Comparison of ENCODE assay signal across 8 cellular contexts in genomic region chr7:134891262-134892001, GRCh38.
DNase-seq lines count a peak whose midpoint lies in the region; ATAC-seq and TF ChIP-seq lines count a peak whose summit lies in the region.

No MANE protein-coding gene starts in this region.

- peaks cover 5% of the 10 kb centered on the region for H3K9me3 Mint-ChIP-seq in activated B cell treated with CpG ODN at 0.5 μM for 24 hours
- peaks cover 6% of the 10 kb centered on the region for H3K9me3 Mint-ChIP-seq in neural crest cell

- H3K27ac Mint-ChIP-seq in activated B cell treated with CpG ODN at 0.5 μM for 24 hours = no peak overlapping the region
- peak overlapping the region; percentile 90 for H3K27ac Mint-ChIP-seq in neural crest cell (ENCODE audit: unreplicated experiment)

- CTCF ChIA-PET in activated B cell treated with CpG ODN at 0.5 μM for 24 hours (lab: Charles Lee) = no interaction called here

- H3K4me3 Mint-ChIP-seq in activated B cell treated with CpG ODN at 0.5 μM for 24 hours = peak overlapping the region; percentile 9
- H3K4me3 Mint-ChIP-seq in neural crest cell = peak overlapping the region; percentile 88

- H3K4me1 Mint-ChIP-seq in activated B cell treated with CpG ODN at 0.5 μM for 24 hours (peaks cover 3% of the 10 kb centered on the region), neural crest cell (peaks cover 43% of the 10 kb centered on the region)

- DNase-seq in AG10803 (ENCODE audit: low read depth) = peak; percentile 93
- DNase-seq in HuH-7 (ENCODE audit: low spot score) = peak; percentile 79
- DNase-seq in activated B cell treated with CpG ODN at 0.5 μM for 24 hours = no peak
- peak; percentile 94 for DNase-seq in foreskin melanocyte
- peak; percentile 63 for DNase-seq in neural crest cell (ENCODE audit: low read depth, low spot score)
- DNase-seq in stimulated activated CD4-positive, alpha-beta T cell treated with anti-CD3 and anti-CD28 coated beads, Interleukin-15, amount 100 ng/mL, for 24 hours = no peak
- no peak for DNase-seq in activated CD4-positive, alpha-beta T cell treated with anti-CD3 and anti-CD28 coated beads for 1 hour

- POLR2A ChIA-PET in activated B cell treated with CpG ODN at 0.5 μM for 24 hours (lab: Charles Lee) = no interaction called here

- H3K4me3 ChIP-seq in AG10803 (ENCODE audit: low read length) = peak overlapping the region; percentile 65

- ATAC-seq in activated B cell treated with CpG ODN at 0.5 μM for 24 hours (ENCODE audit: low read depth) (no peak), HG02610 (IDR thresholded peaks at IDR 0.05; ENCODE audit: unreplicated experiment) (no peak)

- no peak for TF ChIP-seq CTCF in AG10803 (conservative IDR thresholded peaks at IDR 0.05; ENCODE audit: low read length)
- no peak for TF ChIP-seq CTCF in activated B cell treated with CpG ODN at 0.5 μM for 24 hours (IDR thresholded peaks at IDR 0.05)
- no peak for TF ChIP-seq CTCF in neural crest cell (conservative IDR thresholded peaks at IDR 0.05)

- H3K27me3 Mint-ChIP-seq in activated B cell treated with CpG ODN at 0.5 μM for 24 hours = peaks cover 21% of the 10 kb centered on the region
- H3K27me3 Mint-ChIP-seq in neural crest cell (ENCODE audit: low read depth) = no peaks in the 10 kb centered on the region

- no peaks in the 10 kb centered on the region for H3K36me3 Mint-ChIP-seq in activated B cell treated with CpG ODN at 0.5 μM for 24 hours (ENCODE audit: low read depth)
- H3K36me3 Mint-ChIP-seq in neural crest cell (ENCODE audit: low read depth) = peaks cover 19% of the 10 kb centered on the region

- intact Hi-C loops in activated B cell treated with CpG ODN at 0.5 μM for 24 hours (cut with micrococcal nuclease) = no loop called here

Comparison
In these comparisons a context has a peak if more than half of its experiments do, and no peak if none do; other contexts are left out.
1. DNase-seq: peak in AG10803 (single experiment), HuH-7 (single experiment), foreskin melanocyte (single experiment) and neural crest cell (single experiment); none in activated B cell treated with CpG ODN at 0.5 μM for 24 hours (single experiment), stimulated activated CD4-positive, alpha-beta T cell treated with anti-CD3 and anti-CD28 coated beads, Interleukin-15, amount 100 ng/mL, for 24 hours (single experiment) and activated CD4-positive, alpha-beta T cell treated with anti-CD3 and anti-CD28 coated beads for 1 hour (single experiment).